ENCODE assay signal across 26 cellular contexts in genomic region chr11:70487763-70488162, GRCh38.
"Had no signal": no experiment of that assay in that cellular context is flagged by ENCODE, and none has a peak within 500 bp of the region (broad histone marks: within the 10 kb centered on the region; RNA-seq: fewer than 3 reads in every experiment).

No MANE protein-coding gene starts in this region.

- H3K27me3 Mint-ChIP-seq: activated naive CD8-positive, alpha-beta T cell had no signal

- H3K4me1 ChIP-seq: body of pancreas had no signal

- ATAC-seq: activated CD4-positive, CD25-positive, alpha-beta regulatory T cell treated with anti-CD3 and anti-CD28 coated beads, Interleukin-2, amount 50 U/mL, for 24 hours; body of pancreas; effector memory CD8-positive, alpha-beta T cell; gastroesophageal sphincter; naive thymus-derived CD8-positive, alpha-beta T cell; right lobe of liver; stimulated activated naive CD8-positive, alpha-beta T cell treated with anti-CD3 and anti-CD28 coated beads, Interleukin-15, Interleukin-2, amounts not matched to agents 100 U/mL and 50 U/mL, for 24 hours; T-helper 17 cell had no signal

- H3K9me3 Mint-ChIP-seq: effector memory CD8-positive, alpha-beta T cell; neural crest cell had no signal

- H3K27ac Mint-ChIP-seq: activated naive CD8-positive, alpha-beta T cell; effector memory CD8-positive, alpha-beta T cell; mesothelial cell of epicardium; naive thymus-derived CD8-positive, alpha-beta T cell; T-helper 17 cell had no signal

- DNase-seq: activated CD4-positive, alpha-beta T cell treated with anti-CD3 and anti-CD28 coated beads for 48 hours; activated CD4-positive, alpha-beta T cell treated with anti-CD3 and anti-CD28 coated beads, Interleukin-2, amount 50 U/mL, for 48 hours; activated CD8-positive, alpha-beta memory T cell treated with anti-CD3 and anti-CD28 coated beads for 24 hours; activated effector memory CD4-positive, alpha-beta T cell treated with Interleukin-2 at 50 U/mL for 16 hours; activated naive CD4-positive, alpha-beta T cell treated with Interleukin-2 at 50 U/mL for 16 hours; anterior cingulate cortex; body of pancreas; cerebellar nuclear complex; cortex of kidney; effector memory CD8-positive, alpha-beta T cell; erythroblast; stimulated activated CD4-positive, alpha-beta T cell treated with anti-CD3 and anti-CD28 coated beads, Interleukin-12 subunit alpha, Interleukin-12 subunit beta, amount 100 ng/mL, for 4 hours; stimulated activated CD4-positive, alpha-beta T cell treated with anti-CD3 and anti-CD28 coated beads, Interleukin-4, amount 100 ng/mL, for 1 hour; stimulated activated naive CD8-positive, alpha-beta T cell treated with anti-CD3 and anti-CD28 coated beads, Interleukin-15, Interleukin-2, amounts not matched to agents 100 U/mL and 50 U/mL, for 24 hours; T-helper 17 cell; T1000; trophoblast cell; WERI-Rb-1 had no signal

- H3K9me3 ChIP-seq: right lobe of liver had no signal

- H3K4me1 Mint-ChIP-seq: neural crest cell, T-helper 17 cell had no signal

- H3K4me3 ChIP-seq: body of pancreas, gastroesophageal sphincter, right lobe of liver, thoracic aorta had no signal

- H3K4me3 Mint-ChIP-seq: activated naive CD8-positive, alpha-beta T cell; effector memory CD8-positive, alpha-beta T cell; mesothelial cell of epicardium; naive thymus-derived CD8-positive, alpha-beta T cell; neural crest cell; T-helper 17 cell had no signal

- H3K36me3 ChIP-seq: thoracic aorta had no signal

- H3K27ac ChIP-seq: body of pancreas, gastroesophageal sphincter, right lobe of liver, thoracic aorta, WERI-Rb-1 had no signal

- H3K27me3 ChIP-seq: body of pancreas, gastroesophageal sphincter, right lobe of liver had no signal
